Comparison of ENCODE assay signal across 11 cellular contexts in genomic region chr10:46516660-46517416, GRCh38. TPM values are rescaled to one million over a fixed set of nuclear protein-coding genes. Genes with fewer than 3 reads are reported as not detected.
DNase-seq lines count a peak whose midpoint lies in the region; ATAC-seq and TF ChIP-seq lines count a peak whose summit lies in the region.
"Had no signal": no experiment of that assay in that cellular context is flagged by ENCODE, and none has a peak within 500 bp of the region (broad histone marks: within the 10 kb centered on the region; RNA-seq: fewer than 3 reads in every experiment).

No MANE protein-coding gene starts in this region.

- peak; percentile 95 for DNase-seq in AG08395 (ENCODE audit: low spot score)
- peak; percentile 79 for DNase-seq in HS-27A (ENCODE audit: low read depth)
- peak; percentile 16 to 41 for DNase-seq in breast epithelium (ENCODE audit: low spot score in 2 of 2)
- peak; percentile 80 for DNase-seq in mesenteric fat pad (ENCODE audit: low spot score)
- DNase-seq in NCI-H345 treated with DMSO at 0.1 percent for 48 hours (lab: John Stamatoyannopoulos, UW; ENCODE audit: unreplicated experiment), result no peak
- no peak for DNase-seq in HUDEP-2 (lab: John Stamatoyannopoulos, UW; ENCODE audit: unreplicated experiment in 76 of 76)
- no peak for DNase-seq in NCI-H2227 (lab: John Stamatoyannopoulos, UW; ENCODE audit: unreplicated experiment)
- DNase-seq: Kasumi-1 had no signal

- H3K4me1 Mint-ChIP-seq in activated T-helper 17 cell treated with anti-CD3 and anti-CD28 coated beads, Interleukin-2, amount 50 U/mL, for 72 hours, result no peaks in the 10 kb centered on the region
- H3K4me1 Mint-ChIP-seq: T-cell had no signal

- no peaks in the 10 kb centered on the region for H3K4me1 ChIP-seq in breast epithelium

- H3K9me3 Mint-ChIP-seq in activated T-helper 17 cell treated with anti-CD3 and anti-CD28 coated beads, Interleukin-2, amount 50 U/mL, for 72 hours, result no peaks in the 10 kb centered on the region
- H3K9me3 Mint-ChIP-seq: T-cell had no signal

- intact Hi-C loops in breast epithelium (cut with DNase I; ENCODE audit: low total_unique reads), result no loop called here

- H3K36me3 Mint-ChIP-seq in activated T-helper 17 cell treated with anti-CD3 and anti-CD28 coated beads, Interleukin-2, amount 50 U/mL, for 72 hours (ENCODE audit: low read depth), result no peaks in the 10 kb centered on the region
- H3K36me3 Mint-ChIP-seq: T-cell had no signal

- no peaks in the 10 kb centered on the region for H3K27me3 Mint-ChIP-seq in activated T-helper 17 cell treated with anti-CD3 and anti-CD28 coated beads, Interleukin-2, amount 50 U/mL, for 72 hours

- no peaks in the 10 kb centered on the region for H3K9me3 ChIP-seq in breast epithelium

- no peak for TF ChIP-seq POLR2A in breast epithelium (IDR thresholded peaks at IDR 0.05)

- H3K27ac Mint-ChIP-seq in activated T-helper 17 cell treated with anti-CD3 and anti-CD28 coated beads, Interleukin-2, amount 50 U/mL, for 72 hours, result no peak overlapping the region
- H3K27ac Mint-ChIP-seq: T-cell had no signal

- no peak for ATAC-seq in activated T-helper 17 cell treated with anti-CD3 and anti-CD28 coated beads, Interleukin-2, amount 50 U/mL, for 72 hours (replicated peaks)

- no peak for TF ChIP-seq CTCF in breast epithelium (IDR thresholded peaks at IDR 0.05)

- no peak overlapping the region for H3K27ac ChIP-seq in breast epithelium

- H3K27me3 ChIP-seq in breast epithelium, result peaks cover 0 to 6% of the 10 kb centered on the region in 2 donors

- H3K4me3 ChIP-seq in breast epithelium, result no peak overlapping the region

- no peaks in the 10 kb centered on the region for H3K36me3 ChIP-seq in breast epithelium

- H3K4me3 Mint-ChIP-seq in activated T-helper 17 cell treated with anti-CD3 and anti-CD28 coated beads, Interleukin-2, amount 50 U/mL, for 72 hours, result no peak overlapping the region
- H3K4me3 Mint-ChIP-seq: T-cell had no signal

RNA-seq across cellular contexts. Expression of gene GPRIN2, which starts 39.6 kb away (rescaled TPM):
- total RNA-seq in breast epithelium, result 1 to 10 TPM in 2 of 3 donors, not detected in 1; 5.9 to 6.9 TPM
- not detected for total RNA-seq in mesenteric fat pad
- total RNA-seq in activated T-helper 17 cell treated with anti-CD3 and anti-CD28 coated beads, Interleukin-2, amount 50 U/mL, for 72 hours, result not detected
- total RNA-seq: G401, T-cell had no signal

RNA-seq across cellular contexts. Expression of gene NPY4R, which starts 51.1 kb away (rescaled TPM):
- total RNA-seq in breast epithelium (not detected), mesenteric fat pad (not detected)
- not detected for total RNA-seq in activated T-helper 17 cell treated with anti-CD3 and anti-CD28 coated beads, Interleukin-2, amount 50 U/mL, for 72 hours
- total RNA-seq: G401, T-cell had no signal

Comparison
In these comparisons a context has a peak if more than half of its experiments do, and no peak if none do; other contexts are left out.
1. DNase-seq: peak in AG08395 (single experiment), HS-27A (single experiment), breast epithelium (2 of 2) and mesenteric fat pad (single experiment); none in NCI-H345 treated with DMSO at 0.1 percent for 48 hours (single experiment), HUDEP-2 (0 of 76) and NCI-H2227 (single experiment).